ENCODE assay signal across 22 cellular contexts in the genomic region with DNA sequence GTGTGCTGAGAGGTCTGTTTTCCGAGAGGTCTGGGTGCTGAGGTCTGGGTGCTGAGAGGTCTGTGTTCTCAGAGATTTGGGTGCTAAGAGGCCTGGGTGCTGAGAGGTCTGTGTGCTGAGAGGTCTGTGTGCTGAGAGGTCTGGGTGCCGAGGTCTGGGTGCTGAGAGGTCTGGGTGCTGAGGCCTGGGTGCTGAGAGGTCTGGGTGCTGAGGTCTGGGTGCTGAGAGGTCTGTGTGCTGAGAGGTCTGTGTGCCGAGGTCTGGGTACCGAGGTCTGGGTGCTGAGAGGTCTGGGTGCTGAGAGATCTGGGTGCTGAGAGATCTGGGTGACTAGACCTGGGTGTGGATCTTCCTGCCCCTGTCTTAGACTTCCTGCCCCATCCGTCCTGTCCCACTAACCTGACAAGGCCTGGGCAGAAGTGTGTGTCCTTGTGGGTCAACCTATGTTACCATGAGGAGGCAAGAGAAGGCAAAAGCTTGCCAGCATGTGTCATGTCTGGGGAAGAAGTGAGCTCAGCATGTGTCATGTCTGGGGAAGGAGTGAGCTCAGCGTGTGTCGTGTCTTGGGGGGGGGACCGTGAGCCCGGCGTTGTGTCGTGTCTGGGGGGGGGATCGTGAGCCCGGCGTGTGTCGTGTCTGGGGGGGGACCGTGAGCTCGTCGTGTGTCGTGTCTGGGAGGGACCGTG.
DNase-seq lines count a peak whose midpoint lies in the region; ATAC-seq and TF ChIP-seq lines count a peak whose summit lies in the region.
"Had no signal": no experiment of that assay in that cellular context is flagged by ENCODE, and none has a peak within 500 bp of the region (broad histone marks: within the 10 kb centered on the region; RNA-seq: fewer than 3 reads in every experiment).

No MANE protein-coding gene starts in this region.

- DNase-seq in Right ventricle myocardium inferior (ENCODE audit: missing footprints) (peak; percentile 20), left ventricle myocardium inferior (no peak), LHCN-M2 (ENCODE audit: low read depth) (peak; percentile 42), endodermal cell (peak; percentile 35), upper lobe of right lung (peak; percentile 38), NCI-H1436 treated with DMSO at 0.1 percent for 48 hours (lab: John Stamatoyannopoulos, UW) (no peak), RPMI8226 (no peak)
- DNase-seq: activated CD4-positive, alpha-beta T cell treated with anti-CD3 and anti-CD28 coated beads, Interleukin-2, amount 50 U/mL, for 48 hours; amygdala; cerebellar nuclear complex; COR-L47; foreskin melanocyte; GDM1; NCI-H1105 treated with DMSO at 0.1 percent for 48 hours; NCI-H774; PC-9; right cardiac atrium; stimulated activated CD4-positive, alpha-beta T cell treated with anti-CD3 and anti-CD28 coated beads, Interleukin-1b, Interleukin-23, amount 100 ng/mL, for 48 hours had no signal

- WGBS in endodermal cell (ENCODE audit: insufficient coverage in 1 of 2, insufficient read length in 1 of 2), 2 experiments: 92% methylated on average over 20 of the region's 20 CpGs; no CpG with 5 or more reads in 1 of the 2 experiments

- no peaks in the 10 kb centered on the region for H3K36me3 Mint-ChIP-seq in endodermal cell (ENCODE audit: low read depth)

- H3K9me3 ChIP-seq in left ventricle myocardium inferior (replicated peaks) (peaks cover 7% of the 10 kb centered on the region), endodermal cell (ENCODE audit: control insufficient read depth, low read length) (no peaks in the 10 kb centered on the region), upper lobe of right lung (no peaks in the 10 kb centered on the region)
- H3K9me3 ChIP-seq: neutrophil had no signal

- peaks cover 12% of the 10 kb centered on the region for H3K27me3 Mint-ChIP-seq in endodermal cell (ENCODE audit: insufficient read depth)

- TF ChIP-seq CTCF in left ventricle myocardium inferior (IDR thresholded peaks at IDR 0.05; ENCODE audit: borderline replicate concordance) (no peak), endodermal cell (conservative IDR thresholded peaks at IDR 0.05) (no peak), upper lobe of right lung (IDR thresholded peaks at IDR 0.05) (no peak)

- no peak overlapping the region for H3K27ac ChIP-seq in left ventricle myocardium inferior (replicated peaks)
- no peak overlapping the region for H3K27ac ChIP-seq in endodermal cell (ENCODE audit: low read depth, low read length)
- H3K27ac ChIP-seq in upper lobe of right lung: no peak overlapping the region
- H3K27ac ChIP-seq: left lung, neutrophil, PC-9 had no signal

- H3K27me3 ChIP-seq in left ventricle myocardium inferior (ENCODE audit: low read depth): peaks cover 39% of the 10 kb centered on the region
- no peaks in the 10 kb centered on the region for H3K27me3 ChIP-seq in endodermal cell (ENCODE audit: control insufficient read depth, insufficient read depth, low read length, poor library complexity, severe bottlenecking)
- peaks cover 8% of the 10 kb centered on the region for H3K27me3 ChIP-seq in upper lobe of right lung

- no peaks in the 10 kb centered on the region for H3K4me1 Mint-ChIP-seq in endodermal cell

- no peak overlapping the region for H3K4me3 Mint-ChIP-seq in endodermal cell

- ATAC-seq in Right ventricle myocardium inferior (no peak), upper lobe of right lung (no peak), GM18907 (IDR thresholded peaks at IDR 0.05; ENCODE audit: unreplicated experiment) (no peak)
- ATAC-seq: K562, left lung had no signal

- no peak overlapping the region for H3K9ac ChIP-seq in endodermal cell (ENCODE audit: extremely low read depth, low read length, poor library complexity, severe bottlenecking)

- H3K4me3 ChIP-seq in left ventricle myocardium inferior: no peak overlapping the region
- H3K4me3 ChIP-seq in endodermal cell (ENCODE audit: low read length): no peak overlapping the region
- H3K4me3 ChIP-seq in upper lobe of right lung: no peak overlapping the region
- H3K4me3 ChIP-seq: K562, left lung, PC-9 had no signal

- H3K27ac Mint-ChIP-seq in endodermal cell: no peak overlapping the region

- intact Hi-C loops in Right ventricle myocardium inferior (cut with DNase I): no loop called here
- intact Hi-C loops in left ventricle myocardium inferior (cut with micrococcal nuclease): no loop called here
- intact Hi-C loops in upper lobe of right lung (cut with DNase I): no loop called here

- H3K36me3 ChIP-seq in left ventricle myocardium inferior: no peaks in the 10 kb centered on the region
- no peaks in the 10 kb centered on the region for H3K36me3 ChIP-seq in endodermal cell (ENCODE audit: control insufficient read depth, insufficient read depth, low read length)
- H3K36me3 ChIP-seq in upper lobe of right lung: no peaks in the 10 kb centered on the region
- H3K36me3 ChIP-seq: left lung, neutrophil had no signal

- H3K4me1 ChIP-seq in left ventricle myocardium inferior (no peaks in the 10 kb centered on the region), endodermal cell (ENCODE audit: control insufficient read depth, insufficient read depth, low read length) (no peaks in the 10 kb centered on the region), upper lobe of right lung (no peaks in the 10 kb centered on the region)
- H3K4me1 ChIP-seq: left lung had no signal

- peaks cover 5% of the 10 kb centered on the region for H3K9me3 Mint-ChIP-seq in endodermal cell

Comparison
In these comparisons a context has a peak if more than half of its experiments do, and no peak if none do; other contexts are left out.
1. DNase-seq: peak in Right ventricle myocardium inferior (single experiment), LHCN-M2 (single experiment), endodermal cell (single experiment) and upper lobe of right lung (single experiment); none in left ventricle myocardium inferior (single experiment), NCI-H1436 treated with DMSO at 0.1 percent for 48 hours (single experiment) and RPMI8226 (single experiment).